18 cellular contexts compared by ENCODE assay signal in genomic region chr6:148997863-148998262, GRCh38.
DNase-seq lines count a peak whose midpoint lies in the region; ATAC-seq, FAIRE-seq and TF ChIP-seq lines count a peak whose summit lies in the region.
"Had no signal": no experiment of that assay in that cellular context is flagged by ENCODE, and none has a peak within 500 bp of the region (broad histone marks: within the 10 kb centered on the region; RNA-seq: fewer than 3 reads in every experiment).

No MANE protein-coding gene starts in this region.

- no peaks in the 10 kb centered on the region for H3K36me3 ChIP-seq in SJSA1
- peaks cover 7% of the 10 kb centered on the region for H3K36me3 ChIP-seq in smooth muscle cell (ENCODE audit: low read depth)
- H3K36me3 ChIP-seq: ascending aorta, heart left ventricle, SJCRH30 had no signal

- peak overlapping the region; percentile 38 for H3K4me2 ChIP-seq in smooth muscle cell

- H3K27me3 ChIP-seq in SJSA1 (replicated peaks) (no peaks in the 10 kb centered on the region), smooth muscle cell (ENCODE audit: low read depth) (no peaks in the 10 kb centered on the region)
- H3K27me3 ChIP-seq: ascending aorta, heart left ventricle, SJCRH30 had no signal

- H3F3A ChIP-seq in smooth muscle cell (ENCODE audit: low read depth), result peaks cover 21% of the 10 kb centered on the region

- TF ChIP-seq CTCF in fibroblast of pulmonary artery (IDR thresholded peaks at IDR 0.05; ENCODE audit: low read length, missing control alignments) (no peak), smooth muscle cell (IDR thresholded peaks at IDR 0.05; ENCODE audit: borderline replicate concordance, insufficient read depth, poor library complexity, severe bottlenecking) (no peak)

- peaks cover 43% of the 10 kb centered on the region for H3K4me1 ChIP-seq in SJSA1 (replicated peaks)
- no peaks in the 10 kb centered on the region for H3K4me1 ChIP-seq in smooth muscle cell (ENCODE audit: low read depth)

- no peaks in the 10 kb centered on the region for H3K79me2 ChIP-seq in smooth muscle cell (ENCODE audit: low read depth)

- peaks cover 11% of the 10 kb centered on the region for H3K4me1 Mint-ChIP-seq in activated T-helper 17 cell treated with anti-CD3 and anti-CD28 coated beads, Interleukin-2, amount 50 U/mL, for 72 hours

- peak; percentile 48 for FAIRE-seq in GM12892 (lab: Jason Lieb, UNC)

- no peak overlapping the region for H2AFZ ChIP-seq in smooth muscle cell (ENCODE audit: low read depth)

- no peak overlapping the region for H3K27ac Mint-ChIP-seq in activated T-helper 17 cell treated with anti-CD3 and anti-CD28 coated beads, Interleukin-2, amount 50 U/mL, for 72 hours

- no peaks in the 10 kb centered on the region for H3K27me3 Mint-ChIP-seq in activated T-helper 17 cell treated with anti-CD3 and anti-CD28 coated beads, Interleukin-2, amount 50 U/mL, for 72 hours
- H3K27me3 Mint-ChIP-seq: effector memory CD8-positive, alpha-beta T cell; naive B cell had no signal

- ATAC-seq in activated T-helper 17 cell treated with anti-CD3 and anti-CD28 coated beads, Interleukin-2, amount 50 U/mL, for 72 hours (replicated peaks), result no peak
- ATAC-seq: effector memory CD8-positive, alpha-beta T cell; HCT116; stimulated activated naive CD8-positive, alpha-beta T cell treated with anti-CD3 and anti-CD28 coated beads, Interleukin-15, Interleukin-2, amounts not matched to agents 100 U/mL and 50 U/mL, for 24 hours had no signal

- H3K27ac ChIP-seq in SJSA1 (peak overlapping the region; percentile 83), smooth muscle cell (ENCODE audit: low read depth) (peak overlapping the region; percentile 22)
- H3K27ac ChIP-seq: heart left ventricle, SJCRH30 had no signal

- no peak for DNase-seq in GM12892 (ENCODE audit: insufficient read length)
- peak in 1 of 2 experiments; percentile 92 for DNase-seq in SJSA1 (ENCODE audit: low read depth in 1 of 2, low spot score in 2 of 2)
- DNase-seq in fibroblast of pulmonary artery (ENCODE audit: low read depth), result peak; percentile 22
- no peak for DNase-seq in smooth muscle cell (lab: John Stamatoyannopoulos, UW; ENCODE audit: unreplicated experiment)
- no peak for DNase-seq in stimulated activated naive CD4-positive, alpha-beta T cell treated with Interleukin-2 at 50 U/mL for 16 hours (lab: John Stamatoyannopoulos, UW)
- no peak for DNase-seq in NCI-H82 treated with DMSO at 0.1 percent for 48 hours (lab: John Stamatoyannopoulos, UW; ENCODE audit: unreplicated experiment)
- no peak for DNase-seq in DMS 273 treated with DMSO at 0.1 percent for 48 hours (lab: John Stamatoyannopoulos, UW)
- DNase-seq: activated effector memory CD4-positive, alpha-beta T cell treated with anti-CD3 and anti-CD28 coated beads, Interleukin-2, amount 50 U/mL, for 16 hours; effector memory CD8-positive, alpha-beta T cell; heart left ventricle; left cardiac atrium; naive B cell; retina; stimulated activated naive CD8-positive, alpha-beta T cell treated with anti-CD3 and anti-CD28 coated beads, Interleukin-15, Interleukin-2, amounts not matched to agents 100 U/mL and 50 U/mL, for 24 hours had no signal

- no peak overlapping the region for H3K4me3 ChIP-seq in SJSA1
- no peak overlapping the region for H3K4me3 ChIP-seq in fibroblast of pulmonary artery (replicated peaks; ENCODE audit: low read depth, low read length)
- no peak overlapping the region for H3K4me3 ChIP-seq in smooth muscle cell
- H3K4me3 ChIP-seq: ascending aorta, heart left ventricle, SJCRH30 had no signal

- H3K9me3 Mint-ChIP-seq in activated T-helper 17 cell treated with anti-CD3 and anti-CD28 coated beads, Interleukin-2, amount 50 U/mL, for 72 hours, result peaks cover 4% of the 10 kb centered on the region

- H3K4me3 Mint-ChIP-seq in activated T-helper 17 cell treated with anti-CD3 and anti-CD28 coated beads, Interleukin-2, amount 50 U/mL, for 72 hours, result no peak overlapping the region
- H3K4me3 Mint-ChIP-seq: effector memory CD8-positive, alpha-beta T cell; naive B cell had no signal

- 8% methylated on average over 3 of the region's 3 CpGs for WGBS in smooth muscle cell (ENCODE audit: low lambda C conversion rate)

- H4K20me1 ChIP-seq in smooth muscle cell (ENCODE audit: low read depth), result peaks cover 19% of the 10 kb centered on the region

- no peak overlapping the region for H3K9ac ChIP-seq in smooth muscle cell (ENCODE audit: low read depth)

- H3K9me3 ChIP-seq in SJSA1 (replicated peaks), result peaks cover 3% of the 10 kb centered on the region
- H3K9me3 ChIP-seq in smooth muscle cell (replicated peaks; ENCODE audit: low read depth), result peaks cover 10% of the 10 kb centered on the region

- H3K36me3 Mint-ChIP-seq in activated T-helper 17 cell treated with anti-CD3 and anti-CD28 coated beads, Interleukin-2, amount 50 U/mL, for 72 hours (ENCODE audit: low read depth), result no peaks in the 10 kb centered on the region

- TF ChIP-seq POLR2A in GM12892 (IDR thresholded peaks at IDR 0.05; ENCODE audit: low read depth, low read length), result no peak
